Comparison of ENCODE assay signal across 9 cellular contexts in genomic region chr16:83701494-83701893, GRCh38.
DNase-seq lines count a peak whose midpoint lies in the region; ATAC-seq and TF ChIP-seq lines count a peak whose summit lies in the region.
"Had no signal": no experiment of that assay in that cellular context is flagged by ENCODE, and none has a peak within 500 bp of the region (broad histone marks: within the 10 kb centered on the region; RNA-seq: fewer than 3 reads in every experiment).

No MANE protein-coding gene starts in this region.

- DNase-seq in EL (peak; percentile 53), lung (ENCODE audit: low spot score) (peak; percentile 37), NK-92 (lab: John Stamatoyannopoulos, UW; ENCODE audit: unreplicated experiment) (no peak)
- peak; percentile 37 for DNase-seq in Jurkat, Clone E6-1 (ENCODE audit: low read depth, low spot score)
- peak; percentile 61 for DNase-seq in activated CD8-positive, alpha-beta T cell treated with anti-CD3 and anti-CD28 coated beads, Interleukin-2, amount 10 ng/mL, durations not matched to agents 7 days and 5 days
- DNase-seq: NCI-H1436 treated with DMSO at 0.1 percent for 48 hours had no signal

- CTCF ChIA-PET in activated CD8-positive, alpha-beta T cell treated with anti-CD3 and anti-CD28 coated beads, Interleukin-2, amount 10 ng/mL, durations not matched to agents 7 days and 5 days (lab: Charles Lee) = no interaction called here

- TF ChIP-seq CTCF in lung (IDR thresholded peaks at IDR 0.05; ENCODE audit: control extremely low read depth, extremely low read depth) = no peak

- H3K27me3 Mint-ChIP-seq in activated CD8-positive, alpha-beta T cell treated with anti-CD3 and anti-CD28 coated beads, Interleukin-2, amount 10 ng/mL, durations not matched to agents 7 days and 5 days (ENCODE audit: low read depth) = no peaks in the 10 kb centered on the region

- H3K9me3 Mint-ChIP-seq in activated CD8-positive, alpha-beta T cell treated with anti-CD3 and anti-CD28 coated beads, Interleukin-2, amount 10 ng/mL, durations not matched to agents 7 days and 5 days (ENCODE audit: insufficient read depth) = no peaks in the 10 kb centered on the region

- H3K27ac Mint-ChIP-seq in activated CD8-positive, alpha-beta T cell treated with anti-CD3 and anti-CD28 coated beads, Interleukin-2, amount 10 ng/mL, durations not matched to agents 7 days and 5 days = no peak overlapping the region

- H3K4me3 Mint-ChIP-seq in activated CD8-positive, alpha-beta T cell treated with anti-CD3 and anti-CD28 coated beads, Interleukin-2, amount 10 ng/mL, durations not matched to agents 7 days and 5 days = no peak overlapping the region

- WGBS in lung, 2 donors = 44 to 46% methylated on average over 9 of the region's 9 CpGs

- no peaks in the 10 kb centered on the region for H3K36me3 Mint-ChIP-seq in activated CD8-positive, alpha-beta T cell treated with anti-CD3 and anti-CD28 coated beads, Interleukin-2, amount 10 ng/mL, durations not matched to agents 7 days and 5 days (ENCODE audit: low read depth)

- ATAC-seq in activated CD8-positive, alpha-beta T cell treated with anti-CD3 and anti-CD28 coated beads, Interleukin-2, amount 10 ng/mL, durations not matched to agents 7 days and 5 days = no peak
- ATAC-seq in lung (ENCODE audit: insufficient read depth, low FRiP score) = no peak
- no peak for ATAC-seq in esophagus mucosa
- no peak for ATAC-seq in HG03045 (IDR thresholded peaks at IDR 0.05; ENCODE audit: unreplicated experiment)
- ATAC-seq in GM18520 (IDR thresholded peaks at IDR 0.05; ENCODE audit: unreplicated experiment) = no peak

- no peaks in the 10 kb centered on the region for H3K4me1 Mint-ChIP-seq in activated CD8-positive, alpha-beta T cell treated with anti-CD3 and anti-CD28 coated beads, Interleukin-2, amount 10 ng/mL, durations not matched to agents 7 days and 5 days (ENCODE audit: low read depth)

- no peaks in the 10 kb centered on the region for H3K36me3 ChIP-seq in lung (ENCODE audit: control insufficient read depth in 2 of 2, insufficient read depth in 2 of 2, low read length in 2 of 2)

- no peaks in the 10 kb centered on the region for H3K4me1 ChIP-seq in lung (ENCODE audit: control insufficient read depth in 2 of 2, insufficient read depth in 2 of 2, low read length in 2 of 2)

- H3K27ac ChIP-seq in lung (ENCODE audit: low read depth in 1 of 2, low read length in 1 of 2) = no peak overlapping the region

- H3K9me3 ChIP-seq in lung (ENCODE audit: control insufficient read depth in 2 of 2, insufficient read depth in 1 of 2, low read length in 1 of 2) = peaks cover 0 to 3% of the 10 kb centered on the region in 2 donors

- H3K4me3 ChIP-seq in Jurkat, Clone E6-1 (ENCODE audit: low read length) = no peak overlapping the region
- no peak overlapping the region for H3K4me3 ChIP-seq in lung

- H3K27me3 ChIP-seq in lung (ENCODE audit: control insufficient read depth, insufficient read depth) = no peaks in the 10 kb centered on the region

- POLR2A ChIA-PET in activated CD8-positive, alpha-beta T cell treated with anti-CD3 and anti-CD28 coated beads, Interleukin-2, amount 10 ng/mL, durations not matched to agents 7 days and 5 days (lab: Charles Lee) = no interaction called here
